In genomic region chr16:67993207-67994036, GRCh38 we compare ENCODE assay signal across 1 cellular context.
TF ChIP-seq lines count a peak whose summit lies in the region.

No MANE protein-coding gene starts in this region.

TF ChIP-seq in HepG2, 621 proteins besides CTCF, POLR2A, EP300 and RAD21 (continued from another document):
- peak; percentile 37; the same call in 1 of the 2 replicates for TF ChIP-seq ZNF773 (CRISPR knock-in tag; IDR thresholded peaks at IDR 0.05; ENCODE audit: borderline replicate concordance)
- no peak for TF ChIP-seq PREB (CRISPR knock-in tag; IDR thresholded peaks at IDR 0.05)
- TF ChIP-seq GATAD2A (CRISPR knock-in tag; IDR thresholded peaks at IDR 0.05) = peak; percentile 66
- peak; percentile 47; the same call in 1 of the 2 replicates for TF ChIP-seq SMAD3 (CRISPR knock-in tag; IDR thresholded peaks at IDR 0.05)
- no peak for TF ChIP-seq CHD2 (IDR thresholded peaks at IDR 0.05; ENCODE audit: low read depth, low read length)
- TF ChIP-seq ZNF749 (CRISPR knock-in tag; IDR thresholded peaks at IDR 0.05; ENCODE audit: borderline replicate concordance) = no peak
- TF ChIP-seq ZNF777 (CRISPR knock-in tag; IDR thresholded peaks at IDR 0.05) = peak; percentile 51; the same call in 1 of the 2 replicates
- peak; percentile 54; the same call in 1 of the 2 replicates for TF ChIP-seq HMG20B (CRISPR knock-in tag; conservative IDR thresholded peaks at IDR 0.05)
- peak; percentile 68; the same call in 1 of the 2 replicates for TF ChIP-seq ZNF770 (CRISPR knock-in tag; IDR thresholded peaks at IDR 0.05)
- TF ChIP-seq PITX1 (CRISPR knock-in tag; IDR thresholded peaks at IDR 0.05) = peak; percentile 29
- peak; percentile 71 for TF ChIP-seq ZMYM3 (CRISPR knock-in tag; IDR thresholded peaks at IDR 0.05)
- peak; percentile 42; the same call in 1 of the 2 replicates for TF ChIP-seq SNAPC4 (CRISPR knock-in tag; IDR thresholded peaks at IDR 0.05)
- no peak for TF ChIP-seq ZNF253 (CRISPR knock-in tag; IDR thresholded peaks at IDR 0.05; ENCODE audit: borderline replicate concordance)
- no peak for TF ChIP-seq ZNF550 (CRISPR knock-in tag; IDR thresholded peaks at IDR 0.05; ENCODE audit: borderline replicate concordance)
- TF ChIP-seq NCOR1 (IDR thresholded peaks at IDR 0.05; ENCODE audit: borderline replicate concordance, low read length) = no peak
- no peak for TF ChIP-seq ZNF562 (CRISPR knock-in tag; IDR thresholded peaks at IDR 0.05; ENCODE audit: borderline replicate concordance)
- peak; percentile 24; the same call in 1 of the 2 replicates for TF ChIP-seq TGIF2 (CRISPR knock-in tag; IDR thresholded peaks at IDR 0.05)
- TF ChIP-seq FOSL2 (CRISPR knock-in tag; IDR thresholded peaks at IDR 0.05) = peak; percentile 39; the same call in 1 of the 2 replicates
- peak; percentile 51 for TF ChIP-seq ZNF121 (CRISPR knock-in tag; IDR thresholded peaks at IDR 0.05)
- peak; percentile 49; the same call in 1 of the 2 replicates for TF ChIP-seq ZNF616 (CRISPR knock-in tag; IDR thresholded peaks at IDR 0.05; ENCODE audit: low read depth)
- TF ChIP-seq ZBTB10 (CRISPR knock-in tag; IDR thresholded peaks at IDR 0.05; ENCODE audit: borderline replicate concordance) = 0 out of 2 replicates have a peak, but pooled peaks have one; percentile 30
TF ChIP-seq in HepG2: peak in this region for 278.
